Comparison of ENCODE assay signal across 18 cellular contexts in the genomic region with DNA sequence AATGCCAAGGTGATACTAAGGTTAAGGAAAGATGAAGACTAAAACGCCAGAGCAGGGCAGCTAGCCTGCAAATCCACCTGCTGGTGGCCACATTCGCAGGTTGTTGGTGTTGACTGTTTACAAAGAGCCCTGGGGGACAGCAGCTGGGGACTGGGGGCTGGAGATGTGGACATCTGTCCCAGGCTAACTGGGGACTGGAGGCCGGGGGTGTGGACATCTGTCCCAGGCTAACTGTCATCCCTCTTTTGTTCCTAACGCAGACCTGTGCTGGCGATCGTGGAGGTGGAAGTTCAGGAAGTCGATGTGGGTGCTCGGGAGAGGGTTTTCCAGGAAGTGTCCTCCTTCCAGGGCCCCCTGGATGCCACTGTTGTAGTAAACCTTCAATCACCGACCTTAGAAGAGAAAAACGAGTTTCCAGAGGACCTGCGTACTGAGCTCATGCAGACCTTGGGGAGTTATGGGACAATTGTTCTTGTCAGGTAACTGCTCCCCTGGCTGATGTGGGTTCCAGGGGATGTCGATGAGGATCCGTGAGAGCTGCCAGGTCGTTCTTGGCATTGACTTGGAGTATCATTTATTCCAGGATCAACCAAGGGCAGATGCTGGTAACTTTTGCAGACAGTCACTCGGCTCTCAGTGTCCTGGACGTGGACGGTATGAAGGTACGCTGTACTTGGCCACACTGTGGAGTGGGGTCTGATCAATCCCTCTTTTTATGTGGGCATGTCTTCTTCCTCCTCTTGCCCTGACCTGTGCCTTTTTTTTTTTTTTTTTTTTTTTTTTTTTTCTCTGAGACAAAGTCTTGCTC.
"Had no signal": no experiment of that assay in that cellular context is flagged by ENCODE, and none has a peak within 500 bp of the region (broad histone marks: within the 10 kb centered on the region; RNA-seq: fewer than 3 reads in every experiment).

No MANE protein-coding gene starts in this region.

- ATAC-seq: activated CD4-positive, alpha-beta T cell treated with anti-CD3 and anti-CD28 coated beads for 36 hours; foreskin keratinocyte; left cardiac atrium; natural killer cell treated with Interleukin-12 subunit alpha and Interleukin-12 subunit beta and Interleukin-15 and Interleukin-18, amount 100 ng/mL, for 72 hours; WTC11 had no signal

- H3K27me3 Mint-ChIP-seq: activated CD4-positive, alpha-beta T cell treated with anti-CD3 and anti-CD28 coated beads for 36 hours; activated naive CD8-positive, alpha-beta T cell; natural killer cell treated with Interleukin-12 subunit alpha and Interleukin-12 subunit beta and Interleukin-15 and Interleukin-18, amount 100 ng/mL, for 72 hours; progenitor cell of endocrine pancreas; stimulated activated naive CD8-positive, alpha-beta T cell treated with anti-CD3 and anti-CD28 coated beads, Interleukin-15, Interleukin-2, amounts not matched to agents 100 ng/mL and 50 ng/mL, for 24 hours had no signal

- H3K27ac ChIP-seq: cardiac muscle cell, epithelial cell of prostate, foreskin keratinocyte, hepatocyte, lower lobe of right lung, suprapubic skin had no signal

- H2AFZ ChIP-seq: hepatocyte had no signal

- H3K9me3 Mint-ChIP-seq: natural killer cell treated with Interleukin-12 subunit alpha and Interleukin-12 subunit beta and Interleukin-15 and Interleukin-18, amount 100 ng/mL, for 72 hours; stimulated activated naive CD8-positive, alpha-beta T cell treated with anti-CD3 and anti-CD28 coated beads, Interleukin-15, Interleukin-2, amounts not matched to agents 100 ng/mL and 50 ng/mL, for 24 hours; WTC11 had no signal

- DNase-seq: activated CD4-positive, alpha-beta T cell treated with anti-CD3 and anti-CD28 coated beads for 36 hours; activated CD4-positive, alpha-beta T cell treated with anti-CD3 and anti-CD28 coated beads, Interleukin-2, amount 50 U/mL, for 48 hours; foreskin keratinocyte; left cardiac atrium; occipital lobe; stimulated activated CD4-positive, alpha-beta T cell treated with anti-CD3 and anti-CD28 coated beads, Interleukin-2, amount 100 ng/mL, for 24 hours; SW 1271; T-helper 2 cell had no signal

- H3K9me3 ChIP-seq: lower lobe of right lung, suprapubic skin had no signal

- H3K4me1 Mint-ChIP-seq: activated CD4-positive, alpha-beta T cell treated with anti-CD3 and anti-CD28 coated beads for 36 hours; WTC11 had no signal

- H3K79me2 ChIP-seq: hepatocyte had no signal

- H3K4me1 ChIP-seq: foreskin keratinocyte, lower lobe of right lung, suprapubic skin had no signal

- H3K4me3 Mint-ChIP-seq: activated CD4-positive, alpha-beta T cell treated with anti-CD3 and anti-CD28 coated beads for 36 hours; activated naive CD8-positive, alpha-beta T cell; natural killer cell treated with Interleukin-12 subunit alpha and Interleukin-12 subunit beta and Interleukin-15 and Interleukin-18, amount 100 ng/mL, for 72 hours; WTC11 had no signal

- H3K4me2 ChIP-seq: hepatocyte had no signal

- H3K27ac Mint-ChIP-seq: activated CD4-positive, alpha-beta T cell treated with anti-CD3 and anti-CD28 coated beads for 36 hours; activated naive CD8-positive, alpha-beta T cell; natural killer cell treated with Interleukin-12 subunit alpha and Interleukin-12 subunit beta and Interleukin-15 and Interleukin-18, amount 100 ng/mL, for 72 hours; stimulated activated naive CD8-positive, alpha-beta T cell treated with anti-CD3 and anti-CD28 coated beads, Interleukin-15, Interleukin-2, amounts not matched to agents 100 ng/mL and 50 ng/mL, for 24 hours; WTC11 had no signal

- H3K27me3 ChIP-seq: cardiac muscle cell, foreskin keratinocyte, hepatocyte, suprapubic skin had no signal

- H3K36me3 Mint-ChIP-seq: natural killer cell treated with Interleukin-12 subunit alpha and Interleukin-12 subunit beta and Interleukin-15 and Interleukin-18, amount 100 ng/mL, for 72 hours had no signal
